Comparison of ENCODE assay signal across 33 cellular contexts in the genomic region with DNA sequence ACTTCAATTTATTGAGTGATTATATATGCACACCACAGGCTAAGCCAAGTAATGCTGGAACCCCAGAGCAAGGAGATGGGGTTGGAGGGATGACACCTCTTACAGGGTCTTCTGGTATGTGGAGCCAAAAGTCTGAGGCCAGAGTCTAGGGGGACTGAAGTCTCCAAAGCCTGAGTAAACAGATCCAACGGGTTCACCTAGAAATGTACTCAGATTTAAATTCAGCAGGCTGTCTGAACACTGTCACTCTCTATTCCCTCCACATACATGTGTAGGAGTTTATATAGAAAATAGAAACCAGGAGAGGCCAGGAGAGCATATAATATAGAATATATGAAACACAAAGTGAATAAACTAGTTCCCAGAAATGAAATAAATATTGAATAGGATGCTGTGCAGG.
"Had no signal": no experiment of that assay in that cellular context is flagged by ENCODE, and none has a peak within 500 bp of the region (broad histone marks: within the 10 kb centered on the region; RNA-seq: fewer than 3 reads in every experiment).

No MANE protein-coding gene starts in this region.

- H3K4me3 ChIP-seq: MG63 had no signal

- H3K27me3 ChIP-seq: MG63 had no signal

- DNase-seq: Karpas-422, Kasumi-1, MG63, MM.1S, MV-4-11, NCI-H1048, NCI-H1092, NCI-H1092 treated with DMSO at 0.1 percent for 48 hours, NCI-H1105, NCI-H1105 treated with DMSO at 0.1 percent for 48 hours, NCI-H1417, NCI-H1417 treated with DMSO at 0.1 percent for 48 hours, NCI-H1436, NCI-H1436 treated with DMSO at 0.1 percent for 48 hours, NCI-H146, NCI-H1694, NCI-H1694 treated with DMSO at 0.1 percent for 48 hours, NCI-H187, NCI-H187 treated with DMSO at 0.1 percent for 48 hours, NCI-H1930, NCI-H2029, NCI-H2029 treated with DMSO at 0.1 percent for 48 hours, NCI-H2081, NCI-H2081 treated with DMSO at 0.1 percent for 48 hours, NCI-H2107, NCI-H2171, NCI-H2227 treated with DMSO at 0.1 percent for 48 hours, NCI-H226, NCI-H345, NCI-H446, NCI-H446 treated with DMSO at 0.1 percent for 48 hours, NCI-H510A, NCI-H510A treated with DMSO at 0.1 percent for 48 hours had no signal

- H3K9me3 ChIP-seq: MG63 had no signal

- H3K36me3 ChIP-seq: MG63 had no signal
